ENCODE assay signal across 8 cellular contexts in genomic region chr19:7673995-7674667, GRCh38. TPM values are rescaled to one million over a fixed set of nuclear protein-coding genes. Genes with fewer than 3 reads are reported as not detected.
DNase-seq lines count a peak whose midpoint lies in the region; ATAC-seq, FAIRE-seq and TF ChIP-seq lines count a peak whose summit lies in the region.

No MANE protein-coding gene starts in this region.

- peaks cover 7% of the 10 kb centered on the region for H3K9me3 Mint-ChIP-seq in activated naive CD8-positive, alpha-beta T cell treated with anti-CD3 and anti-CD28 coated beads, Interleukin-2, amount 50 U/mL, for 24 hours

- H3K9ac ChIP-seq in iPS-15b (ENCODE audit: low read depth, low read length): no peak overlapping the region

- H3K4me1 Mint-ChIP-seq in activated naive CD8-positive, alpha-beta T cell treated with anti-CD3 and anti-CD28 coated beads, Interleukin-2, amount 50 U/mL, for 24 hours: peaks cover 47% of the 10 kb centered on the region

- WGBS in testis, 2 donors: 34 to 35% methylated on average over 12 of the region's 12 CpGs

- H3K4me3 Mint-ChIP-seq in activated naive CD8-positive, alpha-beta T cell treated with anti-CD3 and anti-CD28 coated beads, Interleukin-2, amount 50 U/mL, for 24 hours: no peak overlapping the region

- H3K27ac ChIP-seq in testis: no peak overlapping the region

- intact Hi-C loops in testis (cut with DNase I; ENCODE audit: low total_unique reads): loop anchor here (10.0 kb wide), 1 partner anchor 109 kb away; no protein-coding TSS in a partner anchor

- no peak for FAIRE-seq in H54 (lab: Jason Lieb, UNC)

- H3K4me1 ChIP-seq in iPS-15b (ENCODE audit: control insufficient read depth, insufficient read depth, low read length) (peaks cover 2% of the 10 kb centered on the region), testis (no peaks in the 10 kb centered on the region)

- H3K27me3 ChIP-seq in iPS-15b (ENCODE audit: control insufficient read depth, insufficient read depth, low read length) (peaks cover 30% of the 10 kb centered on the region), testis (no peaks in the 10 kb centered on the region)

- H3K27ac Mint-ChIP-seq in activated naive CD8-positive, alpha-beta T cell treated with anti-CD3 and anti-CD28 coated beads, Interleukin-2, amount 50 U/mL, for 24 hours: no peak overlapping the region

- H3K27me3 Mint-ChIP-seq in activated naive CD8-positive, alpha-beta T cell treated with anti-CD3 and anti-CD28 coated beads, Interleukin-2, amount 50 U/mL, for 24 hours: peaks cover 56% of the 10 kb centered on the region

- H3K36me3 ChIP-seq in iPS-15b (ENCODE audit: control insufficient read depth, insufficient read depth, low read length) (no peaks in the 10 kb centered on the region), testis (ENCODE audit: low read depth, missing control alignments) (no peaks in the 10 kb centered on the region)

- peak overlapping the region; percentile 36 for H3K4me3 ChIP-seq in iPS-15b (ENCODE audit: low read depth, low read length)
- peak overlapping the region in 1 of 2 donors; percentile 6 for H3K4me3 ChIP-seq in testis

- peak; percentile 29 for ATAC-seq in activated naive CD8-positive, alpha-beta T cell treated with anti-CD3 and anti-CD28 coated beads, Interleukin-2, amount 50 U/mL, for 24 hours
- no peak for ATAC-seq in GM21737 (IDR thresholded peaks at IDR 0.05; ENCODE audit: unreplicated experiment)

- DNase-seq in AG09319 (ENCODE audit: extremely low read depth, low read depth) (peak; percentile 41), H54 (ENCODE audit: insufficient read length, low spot score) (peak; percentile 83), NCI-H748 treated with DMSO at 0.1 percent for 48 hours (lab: John Stamatoyannopoulos, UW) (peak; percentile 24), testis (peak; percentile 80), NCI-H1105 (lab: John Stamatoyannopoulos, UW) (no peak)
- peak; percentile 53 for DNase-seq in activated naive CD8-positive, alpha-beta T cell treated with anti-CD3 and anti-CD28 coated beads, Interleukin-2, amount 50 U/mL, for 24 hours

- TF ChIP-seq CTCF in AG09319 (IDR thresholded peaks at IDR 0.05; ENCODE audit: low read depth, low read length) (no peak), testis (IDR thresholded peaks at IDR 0.05) (no peak)

- no peaks in the 10 kb centered on the region for H3K36me3 Mint-ChIP-seq in activated naive CD8-positive, alpha-beta T cell treated with anti-CD3 and anti-CD28 coated beads, Interleukin-2, amount 50 U/mL, for 24 hours (ENCODE audit: low read depth)

- TF ChIP-seq POLR2A in H54 (IDR thresholded peaks at IDR 0.05; ENCODE audit: low read depth, low read length) (no peak), testis (IDR thresholded peaks at IDR 0.05) (no peak)

- H3K9me3 ChIP-seq in iPS-15b (ENCODE audit: control insufficient read depth, insufficient read depth, low read length) (no peaks in the 10 kb centered on the region), testis (no peaks in the 10 kb centered on the region)

RNA-seq across cellular contexts. Expression of gene MCEMP1, which starts 2.8 kb away (rescaled TPM):
- not detected for total RNA-seq in testis
- polyA plus RNA-seq in testis (ENCODE audit: insufficient read depth, low read depth, low replicate concordance): not detected

RNA-seq across cellular contexts. Expression of gene RETN, which starts 5.3 kb away (rescaled TPM):
- not detected for total RNA-seq in testis
- polyA plus RNA-seq in testis (ENCODE audit: insufficient read depth, low read depth, low replicate concordance): 1.9 TPM

RNA-seq across cellular contexts. Expression of gene TRAPPC5, which starts 6.5 kb away (rescaled TPM):
- total RNA-seq in testis: 100 to 1,000 TPM; 194 to 226 TPM
- polyA plus RNA-seq in testis (ENCODE audit: insufficient read depth, low read depth, low replicate concordance): 214 TPM

RNA-seq across cellular contexts. Expression of gene FCER2, which starts 27.8 kb away (rescaled TPM):
- under 1 TPM; 0.79 to 0.87 TPM for total RNA-seq in testis
- 1.1 TPM for polyA plus RNA-seq in testis (ENCODE audit: insufficient read depth, low read depth, low replicate concordance)

RNA-seq across cellular contexts. Expression of gene STXBP2, which starts 37.2 kb away (rescaled TPM):
- total RNA-seq in testis: 100 to 1,000 TPM; 155 to 156 TPM
- 135 TPM for polyA plus RNA-seq in testis (ENCODE audit: insufficient read depth, low read depth, low replicate concordance)
